Comparison of ENCODE assay signal across 18 cellular contexts in genomic region chr2:217611056-217611455, GRCh38.
DNase-seq lines count a peak whose midpoint lies in the region; ATAC-seq and TF ChIP-seq lines count a peak whose summit lies in the region.
"Had no signal": no experiment of that assay in that cellular context is flagged by ENCODE, and none has a peak within 500 bp of the region (broad histone marks: within the 10 kb centered on the region; RNA-seq: fewer than 3 reads in every experiment).

No MANE protein-coding gene starts in this region.

- H3K27me3 Mint-ChIP-seq in activated T-cell treated with anti-CD3 and anti-CD28 coated beads, Interleukin-2, amount 50 U/mL, for 24 hours: no peaks in the 10 kb centered on the region
- H3K27me3 Mint-ChIP-seq in activated naive CD8-positive, alpha-beta T cell treated with anti-CD3 and anti-CD28 coated beads, Interleukin-2, amount 50 U/mL, for 24 hours: no peaks in the 10 kb centered on the region

- peak overlapping the region; percentile 38 for H2AFZ ChIP-seq in MM.1S (ENCODE audit: low read length)
- H2AFZ ChIP-seq in OCI-LY7 (ENCODE audit: low read length): no peak overlapping the region

- H3F3A ChIP-seq in MM.1S (ENCODE audit: insufficient read depth, low read length): peaks cover 23% of the 10 kb centered on the region

- H3K9me3 ChIP-seq in MM.1S (replicated peaks; ENCODE audit: insufficient read depth, low read length) (no peaks in the 10 kb centered on the region), stomach (no peaks in the 10 kb centered on the region), OCI-LY7 (ENCODE audit: low read length) (no peaks in the 10 kb centered on the region)
- H3K9me3 ChIP-seq: psoas muscle, vagina had no signal

- H3K36me3 ChIP-seq in MM.1S (replicated peaks; ENCODE audit: insufficient read depth, low read length): no peaks in the 10 kb centered on the region
- H3K36me3 ChIP-seq in stomach: no peaks in the 10 kb centered on the region
- no peaks in the 10 kb centered on the region for H3K36me3 ChIP-seq in OCI-LY7 (ENCODE audit: insufficient read depth, low read length)
- H3K36me3 ChIP-seq: brain microvascular endothelial cell, vagina had no signal

- no peak for TF ChIP-seq POLR2A in stomach (IDR thresholded peaks at IDR 0.05)

- H3K27me3 ChIP-seq in MM.1S (replicated peaks; ENCODE audit: insufficient read depth, low read length): no peaks in the 10 kb centered on the region
- H3K27me3 ChIP-seq in stomach: no peaks in the 10 kb centered on the region
- H3K27me3 ChIP-seq: brain microvascular endothelial cell, vagina had no signal

- H3K4me3 ChIP-seq in MM.1S (ENCODE audit: low read length) (peak overlapping the region; percentile 29; the same call in 1 of the 2 replicates), stomach (no peak overlapping the region), OCI-LY7 (ENCODE audit: low read depth, low read length, poor library complexity, severe bottlenecking) (no peak overlapping the region)
- H3K4me3 ChIP-seq: psoas muscle, vagina had no signal

- TF ChIP-seq CTCF in MM.1S (IDR thresholded peaks at IDR 0.05; ENCODE audit: low read length) (no peak), stomach (IDR thresholded peaks at IDR 0.05) (no peak), OCI-LY7 (conservative IDR thresholded peaks at IDR 0.05; ENCODE audit: low read length) (no peak)

- H3K9me2 ChIP-seq in MM.1S (replicated peaks; ENCODE audit: insufficient read depth, low read length) (no peaks in the 10 kb centered on the region), OCI-LY7 (ENCODE audit: insufficient read depth, low read length) (no peaks in the 10 kb centered on the region)

- CTCF ChIA-PET in OCI-LY7 (lab: Charles Lee; ENCODE audit: unreplicated experiment): interaction anchor here (0.6 kb wide), 1 partner anchor 15 kb away, joined by 3 read pairs; no protein-coding TSS in a partner anchor

- peaks cover 28% of the 10 kb centered on the region for H3K4me1 ChIP-seq in MM.1S (ENCODE audit: low read length)
- peaks cover 0 to 10% (median 4%) of the 10 kb centered on the region in 4 donors for H3K4me1 ChIP-seq in stomach
- H3K4me1 ChIP-seq in OCI-LY7 (ENCODE audit: insufficient read depth, low read length, poor library complexity, severe bottlenecking): no peaks in the 10 kb centered on the region
- H3K4me1 ChIP-seq: psoas muscle, vagina had no signal

- peak overlapping the region; percentile 53 for H3K4me3 Mint-ChIP-seq in activated T-cell treated with anti-CD3 and anti-CD28 coated beads, Interleukin-2, amount 50 U/mL, for 24 hours
- H3K4me3 Mint-ChIP-seq in activated naive CD8-positive, alpha-beta T cell treated with anti-CD3 and anti-CD28 coated beads, Interleukin-2, amount 50 U/mL, for 24 hours: no peak overlapping the region
- H3K4me3 Mint-ChIP-seq: dendritic cell treated with granulocyte-macrophage colony-stimulating factor and Interleukin-4, amounts not matched to agents 40 ng/mL and 50 ng/mL, for 4 days; H9 had no signal

- H4K20me1 ChIP-seq in MM.1S (ENCODE audit: insufficient read depth, low read length) (no peaks in the 10 kb centered on the region), OCI-LY7 (ENCODE audit: insufficient read depth, low read length) (no peaks in the 10 kb centered on the region)

- no peaks in the 10 kb centered on the region for H3K79me2 ChIP-seq in MM.1S (ENCODE audit: low read length)
- no peaks in the 10 kb centered on the region for H3K79me2 ChIP-seq in OCI-LY7 (ENCODE audit: insufficient read depth, low read depth, low read length)

- H3K27ac ChIP-seq in MM.1S (ENCODE audit: low read length) (peak overlapping the region; percentile 99), stomach (peak overlapping the region in 4 of 5 donors; percentile 10 to 51 (median 30)), OCI-LY7 (ENCODE audit: low read depth, low read length, poor library complexity, severe bottlenecking) (no peak overlapping the region)
- H3K27ac ChIP-seq: brain microvascular endothelial cell, psoas muscle, vagina had no signal

- 82 to 97% (median 86%) methylated on average over 2 to 4 of the region's 4 CpGs for WGBS in stomach, 5 donors

- intact Hi-C loops in stomach (cut with DNase I; ENCODE audit: low total_unique reads) (no loop called here), OCI-LY7 (cut with micrococcal nuclease; ENCODE audit: unreplicated experiment) (no loop called here)

- POLR2A ChIA-PET in OCI-LY7 (lab: Charles Lee): no interaction called here

- H3K4me1 Mint-ChIP-seq in activated T-cell treated with anti-CD3 and anti-CD28 coated beads, Interleukin-2, amount 50 U/mL, for 24 hours (ENCODE audit: low read depth): peaks cover 53% of the 10 kb centered on the region
- peaks cover 36% of the 10 kb centered on the region for H3K4me1 Mint-ChIP-seq in activated naive CD8-positive, alpha-beta T cell treated with anti-CD3 and anti-CD28 coated beads, Interleukin-2, amount 50 U/mL, for 24 hours

- no peaks in the 10 kb centered on the region for H3K36me3 Mint-ChIP-seq in activated T-cell treated with anti-CD3 and anti-CD28 coated beads, Interleukin-2, amount 50 U/mL, for 24 hours (ENCODE audit: low read depth)
- no peaks in the 10 kb centered on the region for H3K36me3 Mint-ChIP-seq in activated naive CD8-positive, alpha-beta T cell treated with anti-CD3 and anti-CD28 coated beads, Interleukin-2, amount 50 U/mL, for 24 hours (ENCODE audit: low read depth)

- ATAC-seq in activated naive CD8-positive, alpha-beta T cell treated with anti-CD3 and anti-CD28 coated beads, Interleukin-2, amount 50 U/mL, for 24 hours: no peak
- no peak for ATAC-seq in HG03354 (IDR thresholded peaks at IDR 0.05; ENCODE audit: poor library complexity, severe bottlenecking, unreplicated experiment)
- ATAC-seq in HG03280 (IDR thresholded peaks at IDR 0.05; ENCODE audit: unreplicated experiment): no peak
- ATAC-seq: left ventricle myocardium superior had no signal

- no TSS peak for BruUV-seq in OCI-LY7 (replicated peaks; lab: Mats Ljungman, UMichigan)

- peak overlapping the region; percentile 70 for H3K4me2 ChIP-seq in MM.1S (ENCODE audit: low read depth, low read length)
- H3K4me2 ChIP-seq in OCI-LY7 (ENCODE audit: low read length): no peak overlapping the region

- H3K27ac Mint-ChIP-seq in activated T-cell treated with anti-CD3 and anti-CD28 coated beads, Interleukin-2, amount 50 U/mL, for 24 hours: peak overlapping the region; percentile 91
- peak overlapping the region; percentile 83 for H3K27ac Mint-ChIP-seq in activated naive CD8-positive, alpha-beta T cell treated with anti-CD3 and anti-CD28 coated beads, Interleukin-2, amount 50 U/mL, for 24 hours
- H3K27ac Mint-ChIP-seq: dendritic cell treated with granulocyte-macrophage colony-stimulating factor and Interleukin-4, amounts not matched to agents 40 ng/mL and 50 ng/mL, for 4 days had no signal

- no peaks in the 10 kb centered on the region for H3K9me3 Mint-ChIP-seq in activated T-cell treated with anti-CD3 and anti-CD28 coated beads, Interleukin-2, amount 50 U/mL, for 24 hours
- H3K9me3 Mint-ChIP-seq in activated naive CD8-positive, alpha-beta T cell treated with anti-CD3 and anti-CD28 coated beads, Interleukin-2, amount 50 U/mL, for 24 hours: no peaks in the 10 kb centered on the region
- H3K9me3 Mint-ChIP-seq: dendritic cell treated with granulocyte-macrophage colony-stimulating factor and Interleukin-4, amounts not matched to agents 40 ng/mL and 50 ng/mL, for 4 days; H9 had no signal

- TF ChIP-seq EP300 in stomach (IDR thresholded peaks at IDR 0.05): no peak

- H3K9ac ChIP-seq in MM.1S (ENCODE audit: low read length): peak overlapping the region; percentile 72

- DNase-seq in activated T-cell treated with anti-CD3 and anti-CD28 coated beads, Interleukin-2, amount 50 U/mL, for 24 hours: peak; percentile 44
- no peak for DNase-seq in activated T-cell treated with anti-CD3 and anti-CD28 coated beads, Interleukin-2, amount 50 U/mL, for 1 hour
- DNase-seq in MM.1S (no peak), stomach (no peak), OCI-LY7 (ENCODE audit: low spot score) (no peak)
- peak; percentile 17 for DNase-seq in activated naive CD8-positive, alpha-beta T cell treated with anti-CD3 and anti-CD28 coated beads, Interleukin-2, amount 50 U/mL, for 24 hours
- DNase-seq: activated gamma-delta T cell, brain microvascular endothelial cell, erythroblast, H9, left ventricle myocardium superior, NCI-H446 treated with DMSO at 0.1 percent for 48 hours, psoas muscle, T1000 had no signal

Comparison
In these comparisons a context has a peak if more than half of its experiments do, and no peak if none do; other contexts are left out.
1. DNase-seq: peak in activated T-cell treated with anti-CD3 and anti-CD28 coated beads, Interleukin-2, amount 50 U/mL, for 24 hours (single experiment) and activated naive CD8-positive, alpha-beta T cell treated with anti-CD3 and anti-CD28 coated beads, Interleukin-2, amount 50 U/mL, for 24 hours (single experiment); none in activated T-cell treated with anti-CD3 and anti-CD28 coated beads, Interleukin-2, amount 50 U/mL, for 1 hour (single experiment), MM.1S (single experiment), stomach (single experiment) and OCI-LY7 (single experiment).